8 cellular contexts compared by ENCODE assay signal in genomic region chr17:28599311-28600184, GRCh38. TPM values are rescaled to one million over a fixed set of nuclear protein-coding genes. Genes with fewer than 3 reads are reported as not detected.
DNase-seq lines count a peak whose midpoint lies in the region; ATAC-seq, FAIRE-seq and TF ChIP-seq lines count a peak whose summit lies in the region.

No MANE protein-coding gene starts in this region.

- WGBS in adipose tissue, 3 donors, result 6 to 9% (median 8%) methylated on average over 40 of the region's 40 CpGs
- 9 to 11% (median 11%) methylated on average over 40 of the region's 40 CpGs for WGBS in psoas muscle, 3 donors

- intact Hi-C loops in left cardiac atrium (cut with DNase I) (no loop called here), psoas muscle (cut with DNase I) (loop anchor here in 1 of 2 donors (5.0 kb wide), 1 partner anchor 102 kb away; no protein-coding TSS in a partner anchor), vagina (cut with DNase I) (no loop called here)

- ATAC-seq in left cardiac atrium (peak; percentile 64 to 77), psoas muscle (peak; percentile 67 to 78 (median 73))

- TF ChIP-seq CTCF in LNCaP clone FGC (IDR thresholded peaks at IDR 0.05; ENCODE audit: control insufficient read depth, extremely low read depth, insufficient read depth), result no peak
- TF ChIP-seq CTCF in psoas muscle (IDR thresholded peaks at IDR 0.05), result no peak
- no peak for TF ChIP-seq CTCF in vagina (IDR thresholded peaks at IDR 0.05)

- H3K27me3 ChIP-seq in psoas muscle (ENCODE audit: insufficient read depth in 3 of 3, low read length in 2 of 3) (no peaks in the 10 kb centered on the region), vagina (no peaks in the 10 kb centered on the region)

- H3K9me3 ChIP-seq in psoas muscle, result no peaks in the 10 kb centered on the region
- no peaks in the 10 kb centered on the region for H3K9me3 ChIP-seq in vagina

- FAIRE-seq in H54 (lab: Jason Lieb, UNC), result no peak

- H3K27ac ChIP-seq in adipose tissue (ENCODE audit: low read depth, low read length), result peak overlapping the region; percentile 55
- peak overlapping the region; percentile 87 for H3K27ac ChIP-seq in psoas muscle
- peak overlapping the region; percentile 96 for H3K27ac ChIP-seq in vagina

- in situ Hi-C loops in SK-MEL-5 (cut with HindIII; ENCODE audit: low pct_unique_long_range_greater_than_20kb, low sequenced_read_pairs), result no loop called here

- H3K4me1 ChIP-seq in psoas muscle (no peaks in the 10 kb centered on the region), vagina (peaks cover 22% of the 10 kb centered on the region)

- TF ChIP-seq POLR2A in H54 (IDR thresholded peaks at IDR 0.05; ENCODE audit: low read depth, low read length) (no peak), vagina (IDR thresholded peaks at IDR 0.05) (no peak)

- H3K36me3 ChIP-seq in psoas muscle (ENCODE audit: insufficient read depth in 1 of 2, low read depth in 1 of 2) (no peaks in the 10 kb centered on the region), vagina (no peaks in the 10 kb centered on the region)

- H3K4me3 ChIP-seq in LNCaP clone FGC (ENCODE audit: low read depth, low read length) (peak overlapping the region; percentile 94), psoas muscle (peak overlapping the region; percentile 81), vagina (peak overlapping the region; percentile 57 to 67)

- DNase-seq in GDM1 (lab: John Stamatoyannopoulos, UW) (peak; percentile 41), H54 (ENCODE audit: insufficient read length, low spot score) (peak; percentile 82), LNCaP clone FGC (ENCODE audit: low read depth) (peak; percentile 51), SK-MEL-5 (ENCODE audit: low read depth, low spot score) (peak; percentile 75), left cardiac atrium (peak; percentile 75), psoas muscle (peak; percentile 66 to 73), vagina (ENCODE audit: extremely low spot score in 2 of 2) (peak in 1 of 2 donors; percentile 90)

RNA-seq across cellular contexts. Expression of gene SPAG5, which starts 0.7 kb away (rescaled TPM):
- total RNA-seq in SK-MEL-5 (2014; rRNA removed; shearing (Covaris generic)), result 33.5 and 44.0 TPM in 2 replicates
- 34.4 and 40.9 TPM in 2 replicates for polyA plus RNA-seq in SK-MEL-5 (2015; cell fraction: cytosol; rRNA removed)
- polyA plus RNA-seq in SK-MEL-5 (2015; cell fraction: nucleus; rRNA removed), result 208 and 287 TPM in 2 replicates
- polyA plus RNA-seq in adipose tissue, result 1 to 10 TPM; 1.5 to 3.3 (median 2.9) TPM
- 1 to 10 TPM in 1 of 2 donors, under 1 TPM in 1; 0.97 to 2.7 TPM for total RNA-seq in left cardiac atrium
- 1 to 10 TPM in 3 of 4 donors, under 1 TPM in 1; 0.71 to 1.5 (median 1.3) TPM for total RNA-seq in psoas muscle
- 1 to 10 TPM in 1 of 3 donors, under 1 TPM in 2; 0.15 to 2.4 (median 0.40) TPM for polyA plus RNA-seq in psoas muscle
- total RNA-seq in vagina, result 8.3 TPM

RNA-seq across cellular contexts. Expression of gene RSKR, which starts 14.4 kb away (rescaled TPM):
- total RNA-seq in SK-MEL-5 (2014; rRNA removed; shearing (Covaris generic)), result 3.4 and 4.8 TPM in 2 replicates
- 2.9 and 4.6 TPM in 2 replicates for polyA plus RNA-seq in SK-MEL-5 (2015; cell fraction: cytosol; rRNA removed)
- polyA plus RNA-seq in SK-MEL-5 (2015; cell fraction: nucleus; rRNA removed), result 90.7 and 105 TPM in 2 replicates
- polyA plus RNA-seq in adipose tissue (1 to 10 TPM; 1.8 to 3.3 (median 2.9) TPM), psoas muscle (1 to 10 TPM; 2.0 to 4.7 (median 2.0) TPM)
- total RNA-seq in left cardiac atrium (1 to 10 TPM; 4.4 to 5.8 TPM), psoas muscle (1 to 10 TPM; 3.9 to 7.6 (median 5.5) TPM), vagina (21.6 TPM)

RNA-seq across cellular contexts. Expression of gene ALDOC, which starts 22.9 kb away (rescaled TPM):
- total RNA-seq in SK-MEL-5 (2014; rRNA removed; shearing (Covaris generic)), result 22.5 and 24.2 TPM in 2 replicates
- 3.8 and 7.7 TPM in 2 replicates for polyA plus RNA-seq in SK-MEL-5 (2015; cell fraction: cytosol; rRNA removed)
- polyA plus RNA-seq in SK-MEL-5 (2015; cell fraction: nucleus; rRNA removed), result 2.1 and 3.9 TPM in 2 replicates
- polyA plus RNA-seq in adipose tissue (10 to 100 TPM in 2 of 3 donors, 1 to 10 TPM in 1; 5.4 to 59.0 (median 23.8) TPM), psoas muscle (1 to 10 TPM; 1.2 to 2.4 (median 1.7) TPM)
- total RNA-seq in left cardiac atrium (100 to 1,000 TPM; 138 to 164 TPM), psoas muscle (1 to 10 TPM; 1.3 to 2.9 (median 2.0) TPM), vagina (20.1 TPM)

RNA-seq across cellular contexts. Expression of gene PIGS, which starts 28.2 kb away (rescaled TPM):
- 45.4 and 46.6 TPM in 2 replicates for total RNA-seq in SK-MEL-5 (2014; rRNA removed; shearing (Covaris generic))
- polyA plus RNA-seq in SK-MEL-5 (2015; cell fraction: cytosol; rRNA removed), result 143 and 147 TPM in 2 replicates
- 69.7 and 75.6 TPM in 2 replicates for polyA plus RNA-seq in SK-MEL-5 (2015; cell fraction: nucleus; rRNA removed)
- polyA plus RNA-seq in adipose tissue (10 to 100 TPM; 18.9 to 60.3 (median 24.8) TPM), psoas muscle (10 to 100 TPM; 16.7 to 37.1 (median 26.4) TPM)
- total RNA-seq in left cardiac atrium (10 to 100 TPM; 39.9 to 41.4 TPM), psoas muscle (10 to 100 TPM; 30.5 to 44.9 (median 33.4) TPM), vagina (22.8 TPM)

RNA-seq across cellular contexts. Expression of gene BLTP2, which starts 45.4 kb away (rescaled TPM):
- 146 and 160 TPM in 2 replicates for total RNA-seq in SK-MEL-5 (2014; rRNA removed; shearing (Covaris generic))
- polyA plus RNA-seq in SK-MEL-5 (2015; cell fraction: cytosol; rRNA removed), result 76.0 and 105 TPM in 2 replicates
- 109 and 197 TPM in 2 replicates for polyA plus RNA-seq in SK-MEL-5 (2015; cell fraction: nucleus; rRNA removed)
- polyA plus RNA-seq in adipose tissue (10 to 100 TPM; 19.6 to 42.6 (median 33.7) TPM), psoas muscle (10 to 100 TPM; 23.6 to 71.0 (median 34.5) TPM)
- total RNA-seq in left cardiac atrium (10 to 100 TPM; 83.6 to 93.3 TPM), psoas muscle (100 to 1,000 TPM in 1 of 4 donors, 10 to 100 TPM in 3; 69.0 to 100 (median 96.0) TPM), vagina (65.6 TPM)
